Comparison of ENCODE assay signal across 26 cellular contexts in genomic region chr7:120079704-120080103, GRCh38.
"Had no signal": no experiment of that assay in that cellular context is flagged by ENCODE, and none has a peak within 500 bp of the region (broad histone marks: within the 10 kb centered on the region; RNA-seq: fewer than 3 reads in every experiment).

No MANE protein-coding gene starts in this region.

- H3K79me2 ChIP-seq: hepatocyte had no signal

- H3K4me3 ChIP-seq: gastroesophageal sphincter, hepatocyte, ovary, right lobe of liver, testis, transverse colon had no signal

- H2AFZ ChIP-seq: hepatocyte had no signal

- H3K4me2 ChIP-seq: hepatocyte had no signal

- H3K27me3 ChIP-seq: gastroesophageal sphincter, hepatocyte, neutrophil, ovary, right lobe of liver, testis, transverse colon had no signal

- H3K4me1 ChIP-seq: gastroesophageal sphincter, right lobe of liver, testis, transverse colon had no signal

- ATAC-seq: activated CD4-positive, CD25-positive, alpha-beta regulatory T cell treated with anti-CD3 and anti-CD28 coated beads, Interleukin-2, amount 50 U/mL, for 24 hours; effector memory CD8-positive, alpha-beta T cell; gastroesophageal sphincter; left ventricle myocardium superior; right lobe of liver; stimulated activated naive CD8-positive, alpha-beta T cell treated with anti-CD3 and anti-CD28 coated beads, Interleukin-15, Interleukin-2, amounts not matched to agents 100 U/mL and 50 U/mL, for 24 hours had no signal

- H3K36me3 ChIP-seq: gastroesophageal sphincter, neutrophil, ovary, right lobe of liver, transverse colon, WERI-Rb-1 had no signal

- H3K9me3 ChIP-seq: gastroesophageal sphincter, neutrophil, ovary, right lobe of liver, testis, transverse colon had no signal

- H3K27ac ChIP-seq: gastroesophageal sphincter, hepatocyte, neutrophil, ovary, right lobe of liver, testis, transverse colon, WERI-Rb-1 had no signal

- DNase-seq: activated CD4-positive, alpha-beta T cell treated with anti-CD3 and anti-CD28 coated beads for 48 hours; activated CD4-positive, alpha-beta T cell treated with anti-CD3 and anti-CD28 coated beads, Interleukin-2, amount 50 U/mL, for 48 hours; activated CD8-positive, alpha-beta memory T cell treated with anti-CD3 and anti-CD28 coated beads, Interleukin-2, amount 50 U/mL, for 48 hours; activated gamma-delta T cell treated with Interleukin-2 at 50 U/mL for 16 hours; activated naive CD4-positive, alpha-beta T cell treated with anti-CD3 and anti-CD28 coated beads, Interleukin-2, amount 50 U/mL, for 16 hours; activated T-cell treated with anti-CD3 and anti-CD28 coated beads, Interleukin-2, amount 50 U/mL, for 24 hours; amygdala; caudate nucleus; cortex of kidney; effector memory CD8-positive, alpha-beta T cell; erythroblast; islet precursor cell; left ventricle myocardium superior; mammary epithelial cell; ovary; right lobe of liver; stimulated activated CD4-positive, alpha-beta T cell treated with anti-CD3 and anti-CD28 coated beads, Interleukin-12 subunit alpha, Interleukin-12 subunit beta, amount 100 ng/mL, for 4 hours; stimulated activated CD4-positive, alpha-beta T cell treated with anti-CD3 and anti-CD28 coated beads, Interleukin-4, amount 100 ng/mL, for 1 hour; stimulated activated naive CD8-positive, alpha-beta T cell treated with anti-CD3 and anti-CD28 coated beads, Interleukin-15, Interleukin-2, amounts not matched to agents 100 U/mL and 50 U/mL, for 24 hours; testis; transverse colon; WERI-Rb-1 had no signal
